Comparison of ENCODE assay signal across 1 cellular context in genomic region chr1:84272401-84272800, GRCh38.
TF ChIP-seq lines count a peak whose summit lies in the region.

No MANE protein-coding gene starts in this region.

TF ChIP-seq in GM12878, 131 proteins besides CTCF, POLR2A, EP300 and RAD21:
- no peak for TF ChIP-seq TCF7 (IDR thresholded peaks at IDR 0.05; ENCODE audit: borderline replicate concordance)
- TF ChIP-seq SPI1 (IDR thresholded peaks at IDR 0.05; ENCODE audit: borderline replicate concordance, insufficient read depth, low read depth, low read length) = no peak
- no peak for TF ChIP-seq GATAD2B (conservative IDR thresholded peaks at IDR 0.05; ENCODE audit: low read depth)
- no peak for TF ChIP-seq RFX5 (IDR thresholded peaks at IDR 0.05; ENCODE audit: low read depth, low read length)
- TF ChIP-seq IKZF2 (IDR thresholded peaks at IDR 0.05) = no peak
- no peak for TF ChIP-seq ATF3 (IDR thresholded peaks at IDR 0.05; ENCODE audit: borderline replicate concordance, extremely low read depth, low read depth, low read length)
- TF ChIP-seq HDAC6 (IDR thresholded peaks at IDR 0.05; ENCODE audit: unreplicated experiment) = no peak
- TF ChIP-seq PML (IDR thresholded peaks at IDR 0.05; ENCODE audit: low read length) = no peak
- no peak for TF ChIP-seq BHLHE40 (IDR thresholded peaks at IDR 0.05; ENCODE audit: borderline replicate concordance in 1 of 2, low read depth in 2 of 2, low read length in 1 of 2)
- no peak for TF ChIP-seq E2F8 (IDR thresholded peaks at IDR 0.05; ENCODE audit: low read depth, partially characterized antibody)
- no peak for TF ChIP-seq STAT1 (conservative IDR thresholded peaks at IDR 0.05)
